In genomic region chr10:31031205-31031665, GRCh38 we compare ENCODE assay signal across 8 cellular contexts. TPM values are rescaled to one million over a fixed set of nuclear protein-coding genes. Genes with fewer than 3 reads are reported as not detected.
A peak's percentile ranks its signal among the peaks of the same experiment; 100 is the strongest.
DNase-seq lines count a peak whose midpoint lies in the region; ATAC-seq, FAIRE-seq and TF ChIP-seq lines count a peak whose summit lies in the region.

No MANE protein-coding gene starts in this region.

- peak overlapping the region; percentile 62 for H3K4me3 ChIP-seq in LNCaP clone FGC (ENCODE audit: low read depth, low read length)

- peak; percentile 59 for FAIRE-seq in GM12891 (lab: Jason Lieb, UNC)

- DNase-seq in GM12891 (ENCODE audit: insufficient read length, low spot score) (no peak), LNCaP clone FGC (ENCODE audit: low read depth) (no peak), middle frontal gyrus (ENCODE audit: extremely low spot score, low spot score) (peak; percentile 9), NCI-H446 treated with DMSO at 0.1 percent for 48 hours (lab: John Stamatoyannopoulos, UW) (no peak), NCI-H2196 treated with DMSO at 0.1 percent for 48 hours (lab: John Stamatoyannopoulos, UW; ENCODE audit: unreplicated experiment) (no peak)
- DNase-seq in activated CD8-positive, alpha-beta memory T cell treated with anti-CD3 and anti-CD28 coated beads for 24 hours = no peak

- no peak for TF ChIP-seq CTCF in LNCaP clone FGC (IDR thresholded peaks at IDR 0.05; ENCODE audit: control insufficient read depth, extremely low read depth, insufficient read depth)

- TF ChIP-seq POLR2A in GM12891 (IDR thresholded peaks at IDR 0.05; ENCODE audit: low read depth, low read length) = no peak

- peak; percentile 78 for ATAC-seq in GM21737 (IDR thresholded peaks at IDR 0.05; ENCODE audit: unreplicated experiment)

- peak overlapping the region; percentile 98 for H3K27ac ChIP-seq in cingulate gyrus (ENCODE audit: low read depth, low read length)

TF ChIP-seq in GM12891, 5 proteins besides CTCF, POLR2A, EP300 and RAD21:
- TF ChIP-seq TAF1 (IDR thresholded peaks at IDR 0.05; ENCODE audit: low read depth, low read length) = no peak
- TF ChIP-seq POU2F2 (IDR thresholded peaks at IDR 0.05; ENCODE audit: low read depth, low read length) = no peak
- TF ChIP-seq PAX5 (IDR thresholded peaks at IDR 0.05; ENCODE audit: insufficient read depth, low read length, severe bottlenecking) = no peak
- no peak for TF ChIP-seq POLR2AphosphoS5 (IDR thresholded peaks at IDR 0.05; ENCODE audit: low read depth, low read length)
- no peak for TF ChIP-seq SPI1 (IDR thresholded peaks at IDR 0.05; ENCODE audit: low read depth, low read length)

RNA-seq across cellular contexts. Expression of gene ZNF438, which starts 0.4 kb away (rescaled TPM):
- 0.77 TPM for polyA plus RNA-seq in GM12891 (2012; ENCODE audit: low read depth, missing spikeins)
